Comparison of ENCODE assay signal across 26 cellular contexts in the genomic region with DNA sequence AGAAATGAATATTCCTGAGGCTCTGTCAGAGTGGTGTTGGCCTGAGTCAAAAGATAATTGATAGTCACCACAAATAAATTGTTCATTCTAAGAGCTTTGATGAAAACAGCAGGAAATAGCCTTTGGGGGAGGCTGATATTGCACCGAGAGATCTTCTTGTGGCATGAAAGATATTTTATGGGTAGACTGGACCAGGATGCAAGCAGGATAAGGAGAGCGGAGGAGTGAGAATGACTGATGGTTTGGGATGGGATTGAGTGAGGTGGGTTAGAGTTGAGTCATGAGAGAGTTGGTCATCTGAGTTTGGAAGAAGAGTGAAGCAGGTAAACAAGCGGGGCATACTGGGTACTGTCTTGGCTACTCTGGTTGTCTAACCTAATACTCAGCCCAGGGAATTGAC.
"Had no signal": no experiment of that assay in that cellular context is flagged by ENCODE, and none has a peak within 500 bp of the region (broad histone marks: within the 10 kb centered on the region; RNA-seq: fewer than 3 reads in every experiment).

No MANE protein-coding gene starts in this region.

- H3K27ac Mint-ChIP-seq: naive thymus-derived CD4-positive, alpha-beta T cell; natural killer cell; neural progenitor cell; stimulated activated effector memory CD8-positive, alpha-beta T cell treated with anti-CD3 and anti-CD28 coated beads, Interleukin-12 subunit alpha, Interleukin-12 subunit beta, amount 100 ng/mL, for 72 hours; stimulated activated naive CD8-positive, alpha-beta T cell treated with anti-CD3 and anti-CD28 coated beads, Interleukin-15, amount 100 ng/mL, for 72 hours; type B pancreatic cell had no signal

- DNase-seq: naive thymus-derived CD4-positive, alpha-beta T cell; natural killer cell; occipital lobe; pancreas; psoas muscle; right cardiac atrium; right lobe of liver; sigmoid colon; small intestine; stimulated activated CD4-positive, alpha-beta T cell treated with anti-CD3 and anti-CD28 coated beads, Interleukin-15, amount 100 ng/mL, for 24 hours; stimulated activated CD4-positive, alpha-beta T cell treated with anti-CD3 and anti-CD28 coated beads, Interleukin-2, amount 100 ng/mL, for 24 hours; stimulated activated CD4-positive, alpha-beta T cell treated with anti-CD3 and anti-CD28 coated beads, Interleukin-2, amount 100 ng/mL, for 48 hours; stimulated activated CD4-positive, alpha-beta T cell treated with anti-CD3 and anti-CD28 coated beads, Interleukin-4, amount 100 ng/mL, for 24 hours; stimulated activated naive CD4-positive, alpha-beta T cell; stimulated activated naive CD8-positive, alpha-beta T cell treated with anti-CD3 and anti-CD28 coated beads, Interleukin-15, amount 100 ng/mL, for 72 hours; stimulated activated naive CD8-positive, alpha-beta T cell treated with anti-CD3 and anti-CD28 coated beads, Interleukin-15, Interleukin-2, amounts not matched to agents 100 U/mL and 50 U/mL, for 24 hours; substantia nigra; testis; tibial artery; transverse colon; upper lobe of right lung; uterus had no signal

- H3K4me3 ChIP-seq: neural progenitor cell, pancreas, psoas muscle, right lobe of liver, sigmoid colon, suprapubic skin, testis, tibial artery, transverse colon, upper lobe of right lung, uterus had no signal

- H3K4me1 ChIP-seq: neural progenitor cell, psoas muscle, right lobe of liver, suprapubic skin, testis, upper lobe of right lung, uterus had no signal

- H3K36me3 Mint-ChIP-seq: natural killer cell; neural progenitor cell; stimulated activated effector memory CD8-positive, alpha-beta T cell treated with anti-CD3 and anti-CD28 coated beads, Interleukin-12 subunit alpha, Interleukin-12 subunit beta, amount 100 ng/mL, for 72 hours had no signal

- H3K4me1 Mint-ChIP-seq: natural killer cell, neural progenitor cell had no signal

- H3K36me3 ChIP-seq: neural progenitor cell, pancreas, right lobe of liver, sigmoid colon, suprapubic skin, tibial artery, transverse colon, upper lobe of right lung, uterus had no signal

- H3K27ac ChIP-seq: neural progenitor cell, pancreas, psoas muscle, right lobe of liver, sigmoid colon, suprapubic skin, testis, tibial artery, transverse colon, upper lobe of right lung had no signal

- ATAC-seq: natural killer cell; pancreas; psoas muscle; right cardiac atrium; right lobe of liver; stimulated activated effector memory CD8-positive, alpha-beta T cell treated with anti-CD3 and anti-CD28 coated beads, Interleukin-12 subunit alpha, Interleukin-12 subunit beta, amount 100 ng/mL, for 72 hours; stimulated activated naive CD8-positive, alpha-beta T cell treated with anti-CD3 and anti-CD28 coated beads, Interleukin-15, amount 100 ng/mL, for 72 hours; stimulated activated naive CD8-positive, alpha-beta T cell treated with anti-CD3 and anti-CD28 coated beads, Interleukin-15, Interleukin-2, amounts not matched to agents 100 U/mL and 50 U/mL, for 24 hours; upper lobe of right lung had no signal

- H3K9me3 ChIP-seq: pancreas, psoas muscle, right lobe of liver, sigmoid colon, suprapubic skin, testis, tibial artery, transverse colon, upper lobe of right lung, uterus had no signal

- H3K4me3 Mint-ChIP-seq: naive thymus-derived CD4-positive, alpha-beta T cell; natural killer cell; neural progenitor cell; stimulated activated effector memory CD8-positive, alpha-beta T cell treated with anti-CD3 and anti-CD28 coated beads, Interleukin-12 subunit alpha, Interleukin-12 subunit beta, amount 100 ng/mL, for 72 hours; stimulated activated naive CD8-positive, alpha-beta T cell treated with anti-CD3 and anti-CD28 coated beads, Interleukin-15, amount 100 ng/mL, for 72 hours; type B pancreatic cell had no signal

- H3K27me3 ChIP-seq: neural progenitor cell, pancreas, right lobe of liver, sigmoid colon, suprapubic skin, testis, tibial artery, transverse colon, upper lobe of right lung, uterus had no signal

- H3K9me3 Mint-ChIP-seq: natural killer cell; neural progenitor cell; stimulated activated effector memory CD8-positive, alpha-beta T cell treated with anti-CD3 and anti-CD28 coated beads, Interleukin-12 subunit alpha, Interleukin-12 subunit beta, amount 100 ng/mL, for 72 hours; stimulated activated naive CD8-positive, alpha-beta T cell treated with anti-CD3 and anti-CD28 coated beads, Interleukin-15, amount 100 ng/mL, for 72 hours; type B pancreatic cell had no signal
